ENCODE assay signal across 1 cellular context in genomic region chr7:140218656-140219055, GRCh38.
TF ChIP-seq lines count a peak whose summit lies in the region.

No MANE protein-coding gene starts in this region.

TF ChIP-seq in GM23338, 12 proteins besides CTCF, POLR2A, EP300 and RAD21 (continued from another document):
- TF ChIP-seq REST (IDR thresholded peaks at IDR 0.05; ENCODE audit: unreplicated experiment) (no peak), ZNF462 (CRISPR knock-in tag; IDR thresholded peaks at IDR 0.05) (no peak), CREB1 (CRISPR knock-in tag; IDR thresholded peaks at IDR 0.05; ENCODE audit: low read depth) (no peak), EZH2 (IDR thresholded peaks at IDR 0.05; ENCODE audit: low read depth, unreplicated experiment) (no peak), NANOG (IDR thresholded peaks at IDR 0.05; ENCODE audit: borderline replicate concordance) (no peak), EZH2phosphoT487 (IDR thresholded peaks at IDR 0.05; ENCODE audit: unreplicated experiment) (no peak), JUNB (IDR thresholded peaks at IDR 0.05; ENCODE audit: unreplicated experiment) (no peak), STAT1 (IDR thresholded peaks at IDR 0.05; ENCODE audit: unreplicated experiment) (no peak), ZNF331 (CRISPR knock-in tag; IDR thresholded peaks at IDR 0.05; ENCODE audit: low read depth) (no peak)
- TF ChIP-seq, protein P1, sequence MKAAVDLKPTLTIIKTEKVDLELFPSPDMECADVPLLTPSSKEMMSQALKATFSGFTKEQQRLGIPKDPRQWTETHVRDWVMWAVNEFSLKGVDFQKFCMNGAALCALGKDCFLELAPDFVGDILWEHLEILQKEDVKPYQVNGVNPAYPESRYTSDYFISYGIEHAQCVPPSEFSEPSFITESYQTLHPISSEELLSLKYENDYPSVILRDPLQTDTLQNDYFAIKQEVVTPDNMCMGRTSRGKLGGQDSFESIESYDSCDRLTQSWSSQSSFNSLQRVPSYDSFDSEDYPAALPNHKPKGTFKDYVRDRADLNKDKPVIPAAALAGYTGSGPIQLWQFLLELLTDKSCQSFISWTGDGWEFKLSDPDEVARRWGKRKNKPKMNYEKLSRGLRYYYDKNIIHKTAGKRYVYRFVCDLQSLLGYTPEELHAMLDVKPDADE (IDR thresholded peaks at IDR 0.05) = no peak
